Comparison of ENCODE assay signal across 8 cellular contexts in the genomic region with DNA sequence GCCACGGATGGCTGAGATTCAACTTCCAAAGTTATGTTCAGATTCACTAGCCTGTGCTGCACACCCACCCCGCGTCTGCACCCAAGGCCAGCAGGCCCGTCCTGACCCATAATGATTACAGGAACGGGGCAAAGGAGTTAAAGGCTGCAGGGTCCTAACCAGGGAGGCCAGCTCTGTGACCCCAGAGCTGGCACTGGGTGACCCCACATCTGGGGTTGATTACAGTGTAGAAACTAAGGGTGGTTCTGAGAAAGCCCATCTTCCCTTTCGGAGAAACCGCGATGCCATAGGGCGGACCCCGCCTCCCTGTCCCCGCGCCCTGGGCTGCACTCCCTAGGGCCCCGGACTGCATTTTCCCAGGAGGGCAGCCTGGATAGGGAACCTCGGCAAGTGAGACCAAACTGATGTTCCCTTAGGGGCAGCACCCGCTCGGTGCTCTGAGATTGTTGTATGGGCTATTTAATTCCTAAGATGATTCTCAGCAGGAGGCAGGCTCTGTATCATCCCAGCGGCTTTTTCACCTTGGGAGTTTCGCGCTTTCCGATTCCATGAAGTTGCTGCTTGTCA. TPM values are rescaled to one million over a fixed set of nuclear protein-coding genes. Genes with fewer than 3 reads are reported as not detected.
DNase-seq lines count a peak whose midpoint lies in the region; ATAC-seq and TF ChIP-seq lines count a peak whose summit lies in the region.

No MANE protein-coding gene starts in this region.

- H3K9me3 Mint-ChIP-seq in naive B cell: peaks cover 0 to 9% (median 5%) of the 10 kb centered on the region in 7 donors

- TF ChIP-seq POLR2A in IMR-90 (IDR thresholded peaks at IDR 0.05; ENCODE audit: low read depth, low read length): no peak

- H3K9me3 ChIP-seq in IMR-90 (ENCODE audit: control insufficient read depth, insufficient read depth, low read length): no peaks in the 10 kb centered on the region

- dilution Hi-C loops in IMR-90 (cut with HindIII; ENCODE audit: low sequenced_read_pairs, unreplicated experiment): no loop called here

- no peak overlapping the region for H3K27ac ChIP-seq in ACC112 (ENCODE audit: low read depth, low read length)
- H3K27ac ChIP-seq in IMR-90 (ENCODE audit: insufficient read depth, low read length): no peak overlapping the region

- intact Hi-C loops in IMR-90 (cut with micrococcal nuclease): no loop called here

- WGBS in IMR-90 (ENCODE audit: extremely low coverage in 2 of 2, insufficient read length in 1 of 2), 2 experiments: 80% methylated on average over 1 of the region's 20 CpGs; no CpG with 5 or more reads in 1 of the 2 experiments

- no peaks in the 10 kb centered on the region for H3K79me2 ChIP-seq in ACC112 (ENCODE audit: control insufficient read depth, insufficient read depth, low read length, unreplicated experiment)

- ATAC-seq in IMR-90 (ENCODE audit: low read depth) (no peak), naive B cell (ENCODE audit: low read depth in 2 of 2) (no peak), HG03571 (IDR thresholded peaks at IDR 0.05; ENCODE audit: unreplicated experiment) (no peak)
- no peak for ATAC-seq in activated CD4-positive, CD25-positive, alpha-beta regulatory T cell treated with anti-CD3 and anti-CD28 coated beads, Interleukin-2, amount 50 U/mL, for 24 hours

- no peak overlapping the region for H3K56ac ChIP-seq in IMR-90 (ENCODE audit: extremely low read depth, insufficient read depth, low read length)

- no peak overlapping the region for H2AK9ac ChIP-seq in IMR-90 (replicated peaks; ENCODE audit: low read depth, low read length, poor library complexity)

- peak overlapping the region; percentile 81 for H3K4me3 ChIP-seq in ACC112 (ENCODE audit: low read depth, low read length)
- H3K4me3 ChIP-seq in IMR-90 (ENCODE audit: insufficient read depth, low read depth, low read length): peak overlapping the region; percentile 50; the same call in 1 of the 2 replicates
- H3K4me3 ChIP-seq in cardiac fibroblast (replicated peaks in 1 of 2; ENCODE audit: low read depth in 2 of 2, low read length in 2 of 2): peak overlapping the region; percentile 49 to 57

- no peak overlapping the region for H2BK120ac ChIP-seq in IMR-90 (ENCODE audit: low read depth, low read length)

- H3K4ac ChIP-seq in IMR-90 (ENCODE audit: low read depth, low read length): no peak overlapping the region

- peaks cover 14% of the 10 kb centered on the region; the same call in 1 of the 2 replicates for H3K27me3 ChIP-seq in ACC112 (ENCODE audit: insufficient read depth, low read length)
- no peaks in the 10 kb centered on the region for H3K27me3 ChIP-seq in IMR-90 (ENCODE audit: control insufficient read depth, insufficient read depth, low read length)

- H3K18ac ChIP-seq in IMR-90 (ENCODE audit: low read depth, low read length): no peak overlapping the region

- no peak for TF ChIP-seq RAD21 in IMR-90 (IDR thresholded peaks at IDR 0.05; ENCODE audit: low read length)

- H3K4me1 Mint-ChIP-seq in naive B cell: peaks cover 3 to 15% (median 5%) of the 10 kb centered on the region in 3 donors

- peak overlapping the region in 1 of 2 experiments; percentile 81; a peak in 1 of 4 replicates for H4K8ac ChIP-seq in IMR-90 (ENCODE audit: low read depth in 2 of 2, low read length in 2 of 2)

- no peak overlapping the region for H2BK15ac ChIP-seq in IMR-90 (ENCODE audit: low read depth, low read length)

- H3K14ac ChIP-seq in IMR-90 (replicated peaks; ENCODE audit: low read depth, low read length): no peak overlapping the region

- no peak overlapping the region for H2BK20ac ChIP-seq in IMR-90 (ENCODE audit: low read depth, low read length)

- CTCF ChIA-PET in IMR-90 (lab: Yijun Ruan, JAX): no interaction called here

- no peaks in the 10 kb centered on the region for H3K79me1 ChIP-seq in IMR-90 (ENCODE audit: low read depth in 1 of 2, low read length in 2 of 2)

- H3K36me3 ChIP-seq in ACC112 (ENCODE audit: insufficient read depth, low read length): no peaks in the 10 kb centered on the region
- no peaks in the 10 kb centered on the region for H3K36me3 ChIP-seq in IMR-90 (ENCODE audit: control insufficient read depth, insufficient read depth, low read length)

- H4K91ac ChIP-seq in IMR-90 (ENCODE audit: insufficient read depth, low read depth, low read length): no peak overlapping the region

- no TSS peak for BruUV-seq in IMR-90 (replicated peaks; lab: Mats Ljungman, UMichigan)

- no peak overlapping the region for H2BK5ac ChIP-seq in IMR-90 (ENCODE audit: low read depth, low read length, poor library complexity, severe bottlenecking)

- H3K4me3 Mint-ChIP-seq in naive B cell: peak overlapping the region; percentile 66 to 91 (median 76)

- POLR2A ChIA-PET in IMR-90 (lab: Charles Lee; ENCODE audit: unreplicated experiment): no interaction called here

- no peaks in the 10 kb centered on the region for H3K9me1 ChIP-seq in IMR-90 (ENCODE audit: insufficient read depth, low read length)

- TF ChIP-seq CTCF in IMR-90 (conservative IDR thresholded peaks at IDR 0.05; ENCODE audit: low read depth, low read length) (no peak), cardiac fibroblast (IDR thresholded peaks at IDR 0.05; ENCODE audit: low read depth, low read length) (no peak)

- H2AFZ ChIP-seq in ACC112 (ENCODE audit: low read length, unreplicated experiment) (peak overlapping the region; percentile 90), IMR-90 (replicated peaks; ENCODE audit: low read length, poor library complexity) (peak overlapping the region; percentile 94)

- peaks cover 10 to 29% (median 19%) of the 10 kb centered on the region in 3 donors for H3K27me3 Mint-ChIP-seq in naive B cell

- no peaks in the 10 kb centered on the region for H4K20me1 ChIP-seq in IMR-90 (ENCODE audit: insufficient read depth, low read length)

- H3K4me1 ChIP-seq in ACC112 (ENCODE audit: control insufficient read depth, insufficient read depth, low read length, unreplicated experiment) (peaks cover 7% of the 10 kb centered on the region), IMR-90 (ENCODE audit: control insufficient read depth, insufficient read depth, low read length) (no peaks in the 10 kb centered on the region)

- in situ Hi-C loops in IMR-90 (cut with MboI; ENCODE audit: low sequenced_read_pairs): no loop called here

- no peak overlapping the region for H2AK5ac ChIP-seq in IMR-90 (ENCODE audit: low read depth, low read length)

- H4K5ac ChIP-seq in IMR-90 (ENCODE audit: low read depth, low read length): no peak overlapping the region

- H3K36me3 Mint-ChIP-seq in naive B cell: peaks cover 0 to 6% of the 10 kb centered on the region in 2 donors

- H3K23ac ChIP-seq in IMR-90 (ENCODE audit: low read depth, low read length): no peak overlapping the region

- no peak overlapping the region for H3K9ac ChIP-seq in IMR-90 (ENCODE audit: low read depth, low read length)

- H3K27ac Mint-ChIP-seq in naive B cell: peak overlapping the region in 1 of 6 donors; percentile 53

- H3K4me2 ChIP-seq in IMR-90 (ENCODE audit: low read depth, low read length): peak overlapping the region; percentile 58

- DNase-seq in IMR-90: no peak
- DNase-seq in cardiac fibroblast (ENCODE audit: low read depth in 2 of 2): no peak
- DNase-seq in naive B cell: no peak
- DNase-seq in SW480 (ENCODE audit: low spot score): no peak
- no peak for DNase-seq in foreskin melanocyte

TF ChIP-seq in IMR-90, 13 proteins besides CTCF, POLR2A, EP300 and RAD21:
- no peak for TF ChIP-seq CHD1 (IDR thresholded peaks at IDR 0.05; ENCODE audit: low read depth, low read length)
- no peak for TF ChIP-seq RFX5 (IDR thresholded peaks at IDR 0.05; ENCODE audit: low read depth, low read length)
- TF ChIP-seq SMC3 (IDR thresholded peaks at IDR 0.05; ENCODE audit: low read depth, low read length): no peak
- TF ChIP-seq, protein P1, sequence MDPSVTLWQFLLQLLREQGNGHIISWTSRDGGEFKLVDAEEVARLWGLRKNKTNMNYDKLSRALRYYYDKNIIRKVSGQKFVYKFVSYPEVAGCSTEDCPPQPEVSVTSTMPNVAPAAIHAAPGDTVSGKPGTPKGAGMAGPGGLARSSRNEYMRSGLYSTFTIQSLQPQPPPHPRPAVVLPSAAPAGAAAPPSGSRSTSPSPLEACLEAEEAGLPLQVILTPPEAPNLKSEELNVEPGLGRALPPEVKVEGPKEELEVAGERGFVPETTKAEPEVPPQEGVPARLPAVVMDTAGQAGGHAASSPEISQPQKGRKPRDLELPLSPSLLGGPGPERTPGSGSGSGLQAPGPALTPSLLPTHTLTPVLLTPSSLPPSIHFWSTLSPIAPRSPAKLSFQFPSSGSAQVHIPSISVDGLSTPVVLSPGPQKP (IDR thresholded peaks at IDR 0.05; ENCODE audit: borderline replicate concordance, low read depth, low read length): no peak
- TF ChIP-seq MAZ (IDR thresholded peaks at IDR 0.05; ENCODE audit: borderline replicate concordance, low read depth, low read length): no peak
- no peak for TF ChIP-seq NFE2L2 (IDR thresholded peaks at IDR 0.05; ENCODE audit: low read depth, low read length)
- TF ChIP-seq, protein P2, sequence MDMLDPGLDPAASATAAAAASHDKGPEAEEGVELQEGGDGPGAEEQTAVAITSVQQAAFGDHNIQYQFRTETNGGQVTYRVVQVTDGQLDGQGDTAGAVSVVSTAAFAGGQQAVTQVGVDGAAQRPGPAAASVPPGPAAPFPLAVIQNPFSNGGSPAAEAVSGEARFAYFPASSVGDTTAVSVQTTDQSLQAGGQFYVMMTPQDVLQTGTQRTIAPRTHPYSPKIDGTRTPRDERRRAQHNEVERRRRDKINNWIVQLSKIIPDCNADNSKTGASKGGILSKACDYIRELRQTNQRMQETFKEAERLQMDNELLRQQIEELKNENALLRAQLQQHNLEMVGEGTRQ (IDR thresholded peaks at IDR 0.05; ENCODE audit: low read depth, low read length): no peak
- no peak for TF ChIP-seq MAFK (IDR thresholded peaks at IDR 0.05; ENCODE audit: low read depth, low read length)
- no peak for TF ChIP-seq CEBPB (IDR thresholded peaks at IDR 0.05; ENCODE audit: low read depth, low read length)
- no peak for TF ChIP-seq RCOR1 (IDR thresholded peaks at IDR 0.05; ENCODE audit: insufficient replicate concordance, low read length)
TF ChIP-seq in IMR-90: peak in this region for 0.

RNA-seq across cellular contexts. Expression of a gene that starts 2.2 kb away (rescaled TPM):
- not detected in 2 replicates for total RNA-seq in IMR-90 (2012; rRNA removed)
- polyA plus RNA-seq in IMR-90 (2012; rRNA removed) (not detected in 2 replicates), naive B cell (ENCODE audit: low read depth in 6 of 6) (not detected)
- polyA plus RNA-seq in IMR-90 (2012; cell fraction: cytosol; rRNA removed): not detected in 2 replicates
- polyA plus RNA-seq in IMR-90 (2012; cell fraction: nucleus; rRNA removed; ENCODE audit: low replicate concordance): not detected in 2 replicates

RNA-seq across cellular contexts. Expression of a gene that starts 28.6 kb away (rescaled TPM):
- total RNA-seq in IMR-90 (2012; rRNA removed): not detected in 2 replicates
- polyA plus RNA-seq in IMR-90 (2012; rRNA removed) (not detected in 2 replicates), naive B cell (ENCODE audit: low read depth in 6 of 6) (not detected)
- not detected in 2 replicates for polyA plus RNA-seq in IMR-90 (2012; cell fraction: cytosol; rRNA removed)
- not detected in 2 replicates for polyA plus RNA-seq in IMR-90 (2012; cell fraction: nucleus; rRNA removed; ENCODE audit: low replicate concordance)
